In the genomic region with DNA sequence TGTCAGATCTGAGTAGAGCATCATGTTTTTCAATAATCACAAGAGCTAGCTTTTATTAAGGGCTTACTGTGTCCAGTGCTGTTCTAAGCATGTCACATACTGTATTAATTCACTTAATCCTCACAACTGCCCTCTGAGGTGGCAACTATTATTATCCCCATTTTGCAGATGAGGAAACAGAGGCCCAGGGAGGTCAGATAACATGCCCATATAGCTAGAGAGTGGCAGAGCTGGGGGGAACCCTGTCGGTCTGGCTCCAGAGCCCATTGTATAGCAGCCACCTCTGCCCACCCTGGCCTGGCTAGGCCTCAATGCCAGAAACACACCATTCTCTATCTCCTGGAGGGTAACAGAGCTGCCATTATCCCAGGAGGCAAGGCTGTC, we compare ENCODE assay signal across 16 cellular contexts.
DNase-seq lines count a peak whose midpoint lies in the region; ATAC-seq, FAIRE-seq and TF ChIP-seq lines count a peak whose summit lies in the region.
"Had no signal": no experiment of that assay in that cellular context is flagged by ENCODE, and none has a peak within 500 bp of the region (broad histone marks: within the 10 kb centered on the region; RNA-seq: fewer than 3 reads in every experiment).

No MANE protein-coding gene starts in this region.

- H2AFZ ChIP-seq in OCI-LY7 (ENCODE audit: low read length) (peak overlapping the region; percentile 69; the same call in 1 of the 2 replicates), endothelial cell of umbilical vein (ENCODE audit: low read depth, low read length) (peak overlapping the region; percentile 71)

- DNase-seq in activated CD4-positive, alpha-beta T cell treated with anti-CD3 and anti-CD28 coated beads, Interleukin-2, amount 10 ng/mL, durations not matched to agents 7 days and 5 days: no peak
- no peak for DNase-seq in activated CD4-positive, alpha-beta T cell treated with anti-CD3 and anti-CD28 coated beads, Interleukin-2, amount 50 U/mL, for 4 hours
- no peak for DNase-seq in OCI-LY7 (ENCODE audit: low spot score)
- DNase-seq in endothelial cell of umbilical vein (ENCODE audit: low read depth, low spot score): no peak
- DNase-seq in stimulated activated effector memory CD8-positive, alpha-beta T cell treated with anti-CD3 and anti-CD28 coated beads, Interleukin-12 subunit alpha, Interleukin-12 subunit beta, amount 100 ng/mL, for 72 hours (ENCODE audit: low spot score in 2 of 2): no peak
- DNase-seq in COLO668 (lab: John Stamatoyannopoulos, UW; ENCODE audit: unreplicated experiment): no peak
- DNase-seq: dorsolateral prefrontal cortex, NCI-H1417 treated with DMSO at 0.1 percent for 48 hours, occipital lobe, SJCRH30, upper lobe of left lung had no signal

- H3K9me3 ChIP-seq in OCI-LY7 (ENCODE audit: low read length) (no peaks in the 10 kb centered on the region), endothelial cell of umbilical vein (replicated peaks; ENCODE audit: control insufficient read depth, insufficient read depth, low read length) (no peaks in the 10 kb centered on the region)
- H3K9me3 ChIP-seq: esophagus muscularis mucosa, SJCRH30, upper lobe of left lung had no signal

- no peak overlapping the region for H3K4me3 ChIP-seq in OCI-LY7 (ENCODE audit: low read depth, low read length, poor library complexity, severe bottlenecking)
- H3K4me3 ChIP-seq in endothelial cell of umbilical vein (replicated peaks in 1 of 3; ENCODE audit: insufficient read depth in 1 of 3, low read depth in 1 of 3, low read length in 3 of 3): no peak overlapping the region
- H3K4me3 ChIP-seq: esophagus muscularis mucosa, SJCRH30, upper lobe of left lung had no signal

- no peaks in the 10 kb centered on the region for H3K9me2 ChIP-seq in OCI-LY7 (ENCODE audit: insufficient read depth, low read length)

- no peak for FAIRE-seq in endothelial cell of umbilical vein (lab: Jason Lieb, UNC)
- FAIRE-seq: A204.1 had no signal

- CTCF ChIA-PET in activated CD4-positive, alpha-beta T cell treated with anti-CD3 and anti-CD28 coated beads, Interleukin-2, amount 10 ng/mL, durations not matched to agents 7 days and 5 days (lab: Charles Lee): interaction anchor here (1.1 to 1.2 kb wide), 2 partner anchors 22 to 34 kb away, joined by 3 to 4 read pairs; no protein-coding TSS in a partner anchor
- CTCF ChIA-PET in OCI-LY7 (lab: Charles Lee; ENCODE audit: unreplicated experiment): no interaction called here
- CTCF ChIA-PET in endothelial cell of umbilical vein (lab: Charles Lee): interaction anchor here (0.9 to 1.5 kb wide), 5 partner anchors 9 to 316 kb away, joined by 3 to 8 read pairs (median 4); no protein-coding TSS in a partner anchor

- H3K4me1 ChIP-seq in OCI-LY7 (ENCODE audit: insufficient read depth, low read length, poor library complexity, severe bottlenecking): peaks cover 53% of the 10 kb centered on the region
- H3K4me1 ChIP-seq in endothelial cell of umbilical vein (ENCODE audit: control insufficient read depth, extremely low read depth, insufficient read depth, low read length): peaks cover 46% of the 10 kb centered on the region
- H3K4me1 ChIP-seq: SJCRH30 had no signal

- no peaks in the 10 kb centered on the region for H3K36me3 ChIP-seq in OCI-LY7 (ENCODE audit: insufficient read depth, low read length)
- no peaks in the 10 kb centered on the region for H3K36me3 ChIP-seq in endothelial cell of umbilical vein (ENCODE audit: control insufficient read depth in 2 of 2, extremely low read depth in 1 of 2, insufficient read depth in 2 of 2, low read length in 2 of 2)
- H3K36me3 ChIP-seq: esophagus muscularis mucosa, SJCRH30, upper lobe of left lung had no signal

- no peaks in the 10 kb centered on the region for H3K27me3 Mint-ChIP-seq in activated CD4-positive, alpha-beta T cell treated with anti-CD3 and anti-CD28 coated beads, Interleukin-2, amount 10 ng/mL, durations not matched to agents 7 days and 5 days

- peak overlapping the region; percentile 28 for H3K27ac Mint-ChIP-seq in activated CD4-positive, alpha-beta T cell treated with anti-CD3 and anti-CD28 coated beads, Interleukin-2, amount 10 ng/mL, durations not matched to agents 7 days and 5 days
- H3K27ac Mint-ChIP-seq in stimulated activated effector memory CD8-positive, alpha-beta T cell treated with anti-CD3 and anti-CD28 coated beads, Interleukin-12 subunit alpha, Interleukin-12 subunit beta, amount 100 ng/mL, for 72 hours: peak overlapping the region; percentile 88

- POLR2A ChIA-PET in activated CD4-positive, alpha-beta T cell treated with anti-CD3 and anti-CD28 coated beads, Interleukin-2, amount 10 ng/mL, durations not matched to agents 7 days and 5 days (lab: Charles Lee): no interaction called here
- POLR2A ChIA-PET in OCI-LY7 (lab: Charles Lee): interaction anchor here (0.6 to 2.0 kb wide), 3 partner anchors 24 to 94 kb away, joined by 3 to 7 read pairs (median 3); no protein-coding TSS in a partner anchor
- POLR2A ChIA-PET in endothelial cell of umbilical vein (lab: Charles Lee): no interaction called here

- no peaks in the 10 kb centered on the region for H3K27me3 ChIP-seq in endothelial cell of umbilical vein (ENCODE audit: control insufficient read depth in 2 of 2, insufficient read depth in 2 of 2, low read length in 2 of 2)
- H3K27me3 ChIP-seq: esophagus muscularis mucosa, SJCRH30, upper lobe of left lung had no signal

- H3K4me2 ChIP-seq in OCI-LY7 (ENCODE audit: low read length) (peak overlapping the region; percentile 18; the same call in 1 of the 2 replicates), endothelial cell of umbilical vein (ENCODE audit: insufficient read depth, low read length) (no peak overlapping the region)

- dilution Hi-C loops in endothelial cell of umbilical vein (cut with MboI; ENCODE audit: extremely low pct_ligation_motif_present, low sequenced_read_pairs): no loop called here

- BruUV-seq in OCI-LY7 (replicated peaks; lab: Mats Ljungman, UMichigan) (no TSS peak), endothelial cell of umbilical vein (replicated peaks; lab: Mats Ljungman, UMichigan) (no TSS peak)

- intact Hi-C loops in OCI-LY7 (cut with micrococcal nuclease; ENCODE audit: unreplicated experiment) (no loop called here), endothelial cell of umbilical vein (cut with micrococcal nuclease) (loop anchor here (5.0 to 10.0 kb wide), 3 partner anchors 92 to 396 kb away; partner anchors contain the start of gene EHBP1)

- H3K9me1 ChIP-seq in endothelial cell of umbilical vein (replicated peaks; ENCODE audit: control insufficient read depth, extremely low read depth, insufficient read depth, low read length): no peaks in the 10 kb centered on the region

- H3K9me3 Mint-ChIP-seq in activated CD4-positive, alpha-beta T cell treated with anti-CD3 and anti-CD28 coated beads, Interleukin-2, amount 10 ng/mL, durations not matched to agents 7 days and 5 days: no peaks in the 10 kb centered on the region
- H3K9me3 Mint-ChIP-seq in stimulated activated effector memory CD8-positive, alpha-beta T cell treated with anti-CD3 and anti-CD28 coated beads, Interleukin-12 subunit alpha, Interleukin-12 subunit beta, amount 100 ng/mL, for 72 hours: no peaks in the 10 kb centered on the region

- no peaks in the 10 kb centered on the region for H3K36me3 Mint-ChIP-seq in activated CD4-positive, alpha-beta T cell treated with anti-CD3 and anti-CD28 coated beads, Interleukin-2, amount 10 ng/mL, durations not matched to agents 7 days and 5 days (ENCODE audit: low read depth)
- H3K36me3 Mint-ChIP-seq in stimulated activated effector memory CD8-positive, alpha-beta T cell treated with anti-CD3 and anti-CD28 coated beads, Interleukin-12 subunit alpha, Interleukin-12 subunit beta, amount 100 ng/mL, for 72 hours: peaks cover 21% of the 10 kb centered on the region

- no peak for TF ChIP-seq POLR2A in endothelial cell of umbilical vein (IDR thresholded peaks at IDR 0.05; ENCODE audit: low read depth, low read length)

- H3K4me1 Mint-ChIP-seq in activated CD4-positive, alpha-beta T cell treated with anti-CD3 and anti-CD28 coated beads, Interleukin-2, amount 10 ng/mL, durations not matched to agents 7 days and 5 days: peaks cover 71% of the 10 kb centered on the region
- peaks cover 74% of the 10 kb centered on the region for H3K4me1 Mint-ChIP-seq in stimulated activated effector memory CD8-positive, alpha-beta T cell treated with anti-CD3 and anti-CD28 coated beads, Interleukin-12 subunit alpha, Interleukin-12 subunit beta, amount 100 ng/mL, for 72 hours

- H3K27ac ChIP-seq in OCI-LY7 (ENCODE audit: low read depth, low read length, poor library complexity, severe bottlenecking) (no peak overlapping the region), endothelial cell of umbilical vein (ENCODE audit: insufficient read depth, low read depth, low read length) (no peak overlapping the region)
- H3K27ac ChIP-seq: esophagus muscularis mucosa, SJCRH30 had no signal

- H3K9ac ChIP-seq in endothelial cell of umbilical vein (replicated peaks; ENCODE audit: extremely low read depth, insufficient read depth, low read length): no peak overlapping the region
- H3K9ac ChIP-seq: KMS-11 had no signal

- no peak for TF ChIP-seq CTCF in OCI-LY7 (conservative IDR thresholded peaks at IDR 0.05; ENCODE audit: low read length)
- no peak for TF ChIP-seq CTCF in endothelial cell of umbilical vein (IDR thresholded peaks at IDR 0.05; ENCODE audit: extremely low read depth in 1 of 2, insufficient read depth in 1 of 2, low read depth in 1 of 2, low read length in 2 of 2)

- H3K79me2 ChIP-seq in OCI-LY7 (ENCODE audit: insufficient read depth, low read depth, low read length): no peaks in the 10 kb centered on the region
- no peaks in the 10 kb centered on the region for H3K79me2 ChIP-seq in endothelial cell of umbilical vein (ENCODE audit: control insufficient read depth, insufficient read depth, low read length)

- H4K20me1 ChIP-seq in OCI-LY7 (ENCODE audit: insufficient read depth, low read length): no peaks in the 10 kb centered on the region
- no peaks in the 10 kb centered on the region for H4K20me1 ChIP-seq in endothelial cell of umbilical vein (replicated peaks; ENCODE audit: control insufficient read depth, extremely low read depth, insufficient read depth, low read length)

- no peak overlapping the region for H3K4me3 Mint-ChIP-seq in activated CD4-positive, alpha-beta T cell treated with anti-CD3 and anti-CD28 coated beads, Interleukin-2, amount 10 ng/mL, durations not matched to agents 7 days and 5 days
- peak overlapping the region; percentile 59 for H3K4me3 Mint-ChIP-seq in stimulated activated effector memory CD8-positive, alpha-beta T cell treated with anti-CD3 and anti-CD28 coated beads, Interleukin-12 subunit alpha, Interleukin-12 subunit beta, amount 100 ng/mL, for 72 hours

- no peak for ATAC-seq in stimulated activated effector memory CD8-positive, alpha-beta T cell treated with anti-CD3 and anti-CD28 coated beads, Interleukin-12 subunit alpha, Interleukin-12 subunit beta, amount 100 ng/mL, for 72 hours
- ATAC-seq in GM18519 (IDR thresholded peaks at IDR 0.05; ENCODE audit: low FRiP score, unreplicated experiment) (no peak), HG03521 (IDR thresholded peaks at IDR 0.05; ENCODE audit: unreplicated experiment) (no peak)

TF ChIP-seq in endothelial cell of umbilical vein, 7 proteins besides CTCF, POLR2A, EP300 and RAD21 (continues in another document):
- no peak for TF ChIP-seq JUN (IDR thresholded peaks at IDR 0.05; ENCODE audit: borderline replicate concordance, insufficient read depth, insufficient read length, low read depth)
- no peak for TF ChIP-seq MYC (IDR thresholded peaks at IDR 0.05; ENCODE audit: low read depth, low read length)
- TF ChIP-seq EZH2 (IDR thresholded peaks at IDR 0.05; ENCODE audit: borderline replicate concordance, low read depth, low read length, severe bottlenecking): no peak
